Comparison of ENCODE assay signal across 12 cellular contexts in genomic region chr7:35752727-35753126, GRCh38.
"Had no signal": no experiment of that assay in that cellular context is flagged by ENCODE, and none has a peak within 500 bp of the region (broad histone marks: within the 10 kb centered on the region; RNA-seq: fewer than 3 reads in every experiment).

No MANE protein-coding gene starts in this region.

- H3K79me2 ChIP-seq: parathyroid adenoma had no signal

- H3K9me3 ChIP-seq: left lung, tibial nerve had no signal

- H3K9ac ChIP-seq: neural progenitor cell, parathyroid adenoma had no signal

- H3K27me3 ChIP-seq: left lung, neural progenitor cell, tibial nerve had no signal

- H3K36me3 ChIP-seq: left lung, neural progenitor cell, tibial nerve had no signal

- ATAC-seq: activated naive CD4-positive, alpha-beta T cell treated with anti-CD3 and anti-CD28 coated beads, Interleukin-2, amount 50 U/mL, for 72 hours; left lung; Right ventricle myocardium inferior had no signal

- H3K4me1 ChIP-seq: left lung had no signal

- H3K27ac ChIP-seq: coronary artery, left lung, neural progenitor cell, parathyroid adenoma had no signal

- H2AFZ ChIP-seq: neural progenitor cell, parathyroid adenoma had no signal

- H3K4me3 ChIP-seq: coronary artery, left lung, neural progenitor cell, tibial nerve had no signal

- DNase-seq: activated T-cell treated with anti-CD3 and anti-CD28 coated beads, Interleukin-2, amount 50 U/mL, for 1 hour; amygdala; effector memory CD4-positive, alpha-beta T cell; left lung; small intestine; T-helper 2 cell had no signal

- H3K4me2 ChIP-seq: neural progenitor cell had no signal
